18 cellular contexts compared by ENCODE assay signal in genomic region chr3:54079729-54080128, GRCh38. TPM values are rescaled to one million over a fixed set of nuclear protein-coding genes. Genes with fewer than 3 reads are reported as not detected.
A peak's percentile ranks its signal among the peaks of the same experiment; 100 is the strongest.
DNase-seq lines count a peak whose midpoint lies in the region; ATAC-seq and TF ChIP-seq lines count a peak whose summit lies in the region.
"Had no signal": no experiment of that assay in that cellular context is flagged by ENCODE, and none has a peak within 500 bp of the region (broad histone marks: within the 10 kb centered on the region; RNA-seq: fewer than 3 reads in every experiment).

No MANE protein-coding gene starts in this region.

- H3K9ac ChIP-seq in iPS-20b (ENCODE audit: low read depth, low read length): peak overlapping the region; percentile 5; the same call in 1 of the 2 replicates
- H3K9ac ChIP-seq: BLaER1, GM23248 had no signal

- no peak for ATAC-seq in heart right ventricle
- no peak for ATAC-seq in mucosa of descending colon
- ATAC-seq in activated T-cell treated with anti-CD3 and anti-CD28 coated beads, Interleukin-2, amount 50 U/mL, for 72 hours (replicated peaks in 1 of 2): no peak

- intact Hi-C loops in esophagus muscularis mucosa (cut with DNase I): no loop called here
- intact Hi-C loops in heart right ventricle (cut with DNase I): no loop called here
- intact Hi-C loops in mucosa of descending colon (cut with DNase I, micrococcal nuclease): no loop called here

- no peaks in the 10 kb centered on the region for H3K9me3 Mint-ChIP-seq in activated naive CD4-positive, alpha-beta T cell treated with anti-CD3 and anti-CD28 coated beads, Interleukin-2, amount 50 U/mL, for 24 hours
- H3K9me3 Mint-ChIP-seq in activated T-cell treated with anti-CD3 and anti-CD28 coated beads, Interleukin-2, amount 50 U/mL, for 72 hours: peaks cover 0 to 2% of the 10 kb centered on the region in 2 donors
- H3K9me3 Mint-ChIP-seq: IgD-negative memory B cell had no signal

- WGBS in esophagus muscularis mucosa: 70% methylated on average over 9 of the region's 9 CpGs
- 57 to 60% methylated on average over 9 of the region's 9 CpGs for WGBS in heart right ventricle, 2 donors

- H3K27ac Mint-ChIP-seq in activated naive CD4-positive, alpha-beta T cell treated with anti-CD3 and anti-CD28 coated beads, Interleukin-2, amount 50 U/mL, for 24 hours: peak overlapping the region; percentile 38
- no peak overlapping the region for H3K27ac Mint-ChIP-seq in activated T-cell treated with anti-CD3 and anti-CD28 coated beads, Interleukin-2, amount 50 U/mL, for 72 hours
- H3K27ac Mint-ChIP-seq: HFFc6, IgD-negative memory B cell had no signal

- H3K4me1 Mint-ChIP-seq in activated naive CD4-positive, alpha-beta T cell treated with anti-CD3 and anti-CD28 coated beads, Interleukin-2, amount 50 U/mL, for 24 hours: no peaks in the 10 kb centered on the region
- H3K4me1 Mint-ChIP-seq in activated T-cell treated with anti-CD3 and anti-CD28 coated beads, Interleukin-2, amount 50 U/mL, for 72 hours (ENCODE audit: low read depth): no peaks in the 10 kb centered on the region
- H3K4me1 Mint-ChIP-seq: CD4-positive, CD25-positive, alpha-beta regulatory T cell; IgD-negative memory B cell had no signal

- H3K36me3 Mint-ChIP-seq in activated naive CD4-positive, alpha-beta T cell treated with anti-CD3 and anti-CD28 coated beads, Interleukin-2, amount 50 U/mL, for 24 hours: no peaks in the 10 kb centered on the region
- H3K36me3 Mint-ChIP-seq in activated T-cell treated with anti-CD3 and anti-CD28 coated beads, Interleukin-2, amount 50 U/mL, for 72 hours (ENCODE audit: insufficient read depth in 2 of 2): no peaks in the 10 kb centered on the region
- H3K36me3 Mint-ChIP-seq: CD4-positive, CD25-positive, alpha-beta regulatory T cell had no signal

- no peak overlapping the region for H3K4me3 Mint-ChIP-seq in activated naive CD4-positive, alpha-beta T cell treated with anti-CD3 and anti-CD28 coated beads, Interleukin-2, amount 50 U/mL, for 24 hours
- no peak overlapping the region for H3K4me3 Mint-ChIP-seq in activated T-cell treated with anti-CD3 and anti-CD28 coated beads, Interleukin-2, amount 50 U/mL, for 72 hours
- H3K4me3 Mint-ChIP-seq: CD4-positive, CD25-positive, alpha-beta regulatory T cell; HFFc6; IgD-negative memory B cell had no signal

- no peak for TF ChIP-seq POLR2A in esophagus muscularis mucosa (IDR thresholded peaks at IDR 0.05; ENCODE audit: low read depth)

- no peak for TF ChIP-seq EP300 in esophagus muscularis mucosa (IDR thresholded peaks at IDR 0.05)

- H3K9me3 ChIP-seq in esophagus muscularis mucosa (no peaks in the 10 kb centered on the region), iPS-20b (ENCODE audit: insufficient read depth, low read depth, low read length) (no peaks in the 10 kb centered on the region), heart right ventricle (no peaks in the 10 kb centered on the region), mucosa of descending colon (no peaks in the 10 kb centered on the region)
- H3K9me3 ChIP-seq: BLaER1 had no signal

- no peak for DNase-seq in activated naive CD4-positive, alpha-beta T cell (lab: John Stamatoyannopoulos, UW)
- peak; percentile 80 for DNase-seq in esophagus muscularis mucosa (ENCODE audit: extremely low spot score)
- no peak for DNase-seq in heart right ventricle
- no peak for DNase-seq in SKM-1 (lab: John Stamatoyannopoulos, UW; ENCODE audit: unreplicated experiment)
- DNase-seq in mucosa of descending colon: no peak
- no peak for DNase-seq in activated T-cell treated with anti-CD3 and anti-CD28 coated beads, Interleukin-2, amount 50 U/mL, for 72 hours
- DNase-seq: CD4-positive, CD25-positive, alpha-beta regulatory T cell; DMS53; GM23248; HCEC 1CT; HFFc6 had no signal

- H3K27ac ChIP-seq in esophagus muscularis mucosa (replicated peaks in 1 of 4) (no peak overlapping the region), iPS-20b (ENCODE audit: low read length) (no peak overlapping the region), heart right ventricle (no peak overlapping the region)
- H3K27ac ChIP-seq: 22Rv1, BLaER1, GM23248, HL-60 had no signal

- H3K27me3 Mint-ChIP-seq in activated naive CD4-positive, alpha-beta T cell treated with anti-CD3 and anti-CD28 coated beads, Interleukin-2, amount 50 U/mL, for 24 hours: peaks cover 4% of the 10 kb centered on the region
- H3K27me3 Mint-ChIP-seq in activated T-cell treated with anti-CD3 and anti-CD28 coated beads, Interleukin-2, amount 50 U/mL, for 72 hours (ENCODE audit: low read depth): peaks cover 8% of the 10 kb centered on the region
- H3K27me3 Mint-ChIP-seq: CD4-positive, CD25-positive, alpha-beta regulatory T cell had no signal

- H3K36me3 ChIP-seq in esophagus muscularis mucosa (no peaks in the 10 kb centered on the region), iPS-20b (ENCODE audit: insufficient read depth, low read depth, low read length) (no peaks in the 10 kb centered on the region), heart right ventricle (no peaks in the 10 kb centered on the region), mucosa of descending colon (ENCODE audit: low read depth) (no peaks in the 10 kb centered on the region)
- H3K36me3 ChIP-seq: BLaER1 had no signal

- H3K27me3 ChIP-seq in esophagus muscularis mucosa (peaks cover 0 to 5% (median 0%) of the 10 kb centered on the region in 4 donors), iPS-20b (ENCODE audit: insufficient read depth, low read length) (peaks cover 5% of the 10 kb centered on the region; the same call in 1 of the 2 replicates), heart right ventricle (peaks cover 0 to 23% (median 7%) of the 10 kb centered on the region in 7 donors)
- H3K27me3 ChIP-seq: BLaER1 had no signal

- TF ChIP-seq CTCF in esophagus muscularis mucosa (IDR thresholded peaks at IDR 0.05) (no peak), heart right ventricle (IDR thresholded peaks at IDR 0.05) (no peak), mucosa of descending colon (IDR thresholded peaks at IDR 0.05) (no peak)

- H3K4me1 ChIP-seq in esophagus muscularis mucosa: no peaks in the 10 kb centered on the region
- peaks cover 29% of the 10 kb centered on the region; the same call in 1 of the 2 replicates for H3K4me1 ChIP-seq in iPS-20b (ENCODE audit: insufficient read depth, low read length)
- H3K4me1 ChIP-seq in heart right ventricle: no peaks in the 10 kb centered on the region
- no peaks in the 10 kb centered on the region for H3K4me1 ChIP-seq in mucosa of descending colon (ENCODE audit: low read depth)
- H3K4me1 ChIP-seq: BLaER1 had no signal

- H3K4me3 ChIP-seq in esophagus muscularis mucosa (no peak overlapping the region), iPS-20b (ENCODE audit: low read length) (peak overlapping the region; percentile 44), heart right ventricle (no peak overlapping the region), mucosa of descending colon (no peak overlapping the region)
- H3K4me3 ChIP-seq: BLaER1, GM23248 had no signal

RNA-seq across cellular contexts. Expression of gene CACNA2D3, which starts 42.6 kb away (rescaled TPM):
- total RNA-seq in esophagus muscularis mucosa (1 to 10 TPM; 2.5 to 6.3 (median 3.9) TPM), heart right ventricle (10 to 100 TPM; 12.5 to 43.5 (median 20.4) TPM), mucosa of descending colon (1 to 10 TPM in 1 of 3 donors, under 1 TPM in 2; 0.34 to 3.5 (median 0.55) TPM)
- polyA plus RNA-seq in heart right ventricle: 10 to 100 TPM in 1 of 2 donors, under 1 TPM in 1; 0.51 to 11.7 TPM
- total RNA-seq in activated T-cell treated with anti-CD3 and anti-CD28 coated beads, Interleukin-2, amount 50 U/mL, for 72 hours: not detected
- total RNA-seq: A673; CD4-positive, CD25-positive, alpha-beta regulatory T cell had no signal
- polyA plus RNA-seq: CD4-positive, CD25-positive, alpha-beta regulatory T cell; IgD-negative memory B cell had no signal
